In the genomic region with DNA sequence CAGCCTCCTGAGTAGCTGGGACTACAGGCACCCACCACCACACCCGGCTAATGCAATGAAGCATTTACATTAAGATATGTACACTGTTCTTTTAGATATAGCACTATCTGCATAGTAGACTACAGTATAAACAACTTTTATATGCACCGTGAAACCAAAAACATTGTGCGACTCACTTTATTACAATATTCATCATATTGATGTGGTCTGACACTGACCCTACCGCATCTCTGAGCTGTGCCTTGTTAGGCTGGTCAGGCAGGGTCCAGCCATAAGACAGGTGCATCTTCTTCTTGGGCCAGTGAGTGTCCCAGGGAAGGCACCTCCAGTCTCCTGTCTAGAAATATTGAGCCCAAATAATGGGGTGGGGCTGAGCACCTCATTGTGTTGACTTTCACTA, we compare ENCODE assay signal across 20 cellular contexts.
DNase-seq lines count a peak whose midpoint lies in the region; ATAC-seq and TF ChIP-seq lines count a peak whose summit lies in the region.
"Had no signal": no experiment of that assay in that cellular context is flagged by ENCODE, and none has a peak within 500 bp of the region (broad histone marks: within the 10 kb centered on the region; RNA-seq: fewer than 3 reads in every experiment).

No MANE protein-coding gene starts in this region.

- H3K9me3 ChIP-seq in PC-3 (ENCODE audit: low read length) (no peaks in the 10 kb centered on the region), left lung (no peaks in the 10 kb centered on the region)
- H3K9me3 ChIP-seq: A549; BLaER1 treated with 17β-estradiol and CSF1 and Interleukin-3, amounts not matched to agents 10 nM and 100 nM; Caco-2 had no signal

- BruUV-seq in PC-3 (replicated peaks; lab: Mats Ljungman, UMichigan), result no TSS peak

- H3K9me2 ChIP-seq in PC-3 (replicated peaks; ENCODE audit: low read length), result no peaks in the 10 kb centered on the region

- H3K36me3 ChIP-seq in PC-3 (ENCODE audit: low read depth, low read length) (no peaks in the 10 kb centered on the region), left lung (no peaks in the 10 kb centered on the region)

- H3K79me2 ChIP-seq in PC-3 (ENCODE audit: low read length), result no peaks in the 10 kb centered on the region

- H3K9ac ChIP-seq in PC-3 (ENCODE audit: low read length), result no peak overlapping the region
- H3K9ac ChIP-seq: BLaER1 treated with 17β-estradiol and CSF1 and Interleukin-3, amounts not matched to agents 10 nM and 100 nM had no signal

- DNase-seq in ELR (ENCODE audit: low read depth) (peak; percentile 3), PC-3 (peak; percentile 61), fibroblast of villous mesenchyme (ENCODE audit: low read depth) (peak; percentile 49), left lung (no peak), NCI-H1092 treated with DMSO at 0.1 percent for 48 hours (lab: John Stamatoyannopoulos, UW) (no peak), NCI-H1092 (lab: John Stamatoyannopoulos, UW) (no peak)
- DNase-seq: AML-193; Caco-2; Calu3; CD4-positive, alpha-beta T cell; CD8-positive, alpha-beta T cell; DMS79 treated with DMSO at 0.1 percent for 48 hours; GDM1 had no signal

- H3K4me1 ChIP-seq in PC-3 (ENCODE audit: insufficient read depth, low read length), result no peaks in the 10 kb centered on the region; the same call in 1 of the 2 replicates
- H3K4me1 ChIP-seq in left lung, result peaks cover 0 to 6% of the 10 kb centered on the region in 2 donors
- H3K4me1 ChIP-seq: Caco-2 had no signal

- no peak overlapping the region for H2AFZ ChIP-seq in PC-3 (ENCODE audit: low read length)

- ATAC-seq in PC-3, result peak; percentile 84
- ATAC-seq in left lung, result peak; percentile 43
- ATAC-seq in HG03457 (IDR thresholded peaks at IDR 0.05; ENCODE audit: unreplicated experiment), result no peak
- ATAC-seq in GM21360 (IDR thresholded peaks at IDR 0.05; ENCODE audit: unreplicated experiment), result no peak
- ATAC-seq: A549; CD8-positive, alpha-beta T cell; GM12878 had no signal

- TF ChIP-seq CTCF in PC-3 (conservative IDR thresholded peaks at IDR 0.05; ENCODE audit: low read depth, low read length) (no peak), fibroblast of villous mesenchyme (IDR thresholded peaks at IDR 0.05; ENCODE audit: insufficient read depth, low read depth, low read length) (no peak), left lung (IDR thresholded peaks at IDR 0.05) (no peak)

- CTCF ChIA-PET in PC-3 (lab: Charles Lee), result interaction anchor here (0.7 kb wide), 1 partner anchor 97 kb away, joined by 3 read pairs; no protein-coding TSS in a partner anchor

- H3K4me2 ChIP-seq in PC-3 (ENCODE audit: low read length), result no peak overlapping the region
- H3K4me2 ChIP-seq: A549; BLaER1 treated with 17β-estradiol and CSF1 and Interleukin-3, amounts not matched to agents 10 nM and 100 nM had no signal

- H3K27me3 ChIP-seq in PC-3 (ENCODE audit: low read length) (no peaks in the 10 kb centered on the region), left lung (no peaks in the 10 kb centered on the region)
- H3K27me3 ChIP-seq: BLaER1 treated with 17β-estradiol and CSF1 and Interleukin-3, amounts not matched to agents 10 nM and 100 nM had no signal

- no peaks in the 10 kb centered on the region for H3F3A ChIP-seq in PC-3 (ENCODE audit: low read length, unreplicated experiment)

- H3K27ac ChIP-seq in PC-3 (ENCODE audit: low read length), result no peak overlapping the region
- H3K27ac ChIP-seq in left lung, result no peak overlapping the region
- H3K27ac ChIP-seq: 22Rv1; A549; BLaER1 treated with 17β-estradiol and CSF1 and Interleukin-3, amounts not matched to agents 10 nM and 100 nM; C4-2B had no signal

- POLR2A ChIA-PET in PC-3 (lab: Charles Lee; ENCODE audit: unreplicated experiment), result no interaction called here

- no peak overlapping the region for H3K4me3 ChIP-seq in PC-3 (ENCODE audit: low read length)
- no peak overlapping the region for H3K4me3 ChIP-seq in fibroblast of villous mesenchyme (ENCODE audit: low read depth, low read length)
- H3K4me3 ChIP-seq in left lung, result no peak overlapping the region
- H3K4me3 ChIP-seq: A549; BLaER1 treated with 17β-estradiol and CSF1 and Interleukin-3, amounts not matched to agents 10 nM and 100 nM; GM12878 had no signal

- H4K20me1 ChIP-seq in PC-3 (ENCODE audit: low read length), result 0 out of 2 replicates have a peak, but pooled peaks cover 5% of the 10 kb centered on the region

- intact Hi-C loops in PC-3 (cut with micrococcal nuclease) (no loop called here), left lung (cut with DNase I) (no loop called here)

Comparison
In these comparisons a context has a peak if more than half of its experiments do, and no peak if none do; other contexts are left out.
1. DNase-seq: peak in ELR (single experiment), PC-3 (single experiment) and fibroblast of villous mesenchyme (single experiment); none in left lung (0 of 2), NCI-H1092 treated with DMSO at 0.1 percent for 48 hours (single experiment) and NCI-H1092 (single experiment).
2. ATAC-seq: peak in PC-3 (single experiment) and left lung (single experiment); none in HG03457 (single experiment) and GM21360 (single experiment).